8 cellular contexts compared by ENCODE assay signal in the genomic region with DNA sequence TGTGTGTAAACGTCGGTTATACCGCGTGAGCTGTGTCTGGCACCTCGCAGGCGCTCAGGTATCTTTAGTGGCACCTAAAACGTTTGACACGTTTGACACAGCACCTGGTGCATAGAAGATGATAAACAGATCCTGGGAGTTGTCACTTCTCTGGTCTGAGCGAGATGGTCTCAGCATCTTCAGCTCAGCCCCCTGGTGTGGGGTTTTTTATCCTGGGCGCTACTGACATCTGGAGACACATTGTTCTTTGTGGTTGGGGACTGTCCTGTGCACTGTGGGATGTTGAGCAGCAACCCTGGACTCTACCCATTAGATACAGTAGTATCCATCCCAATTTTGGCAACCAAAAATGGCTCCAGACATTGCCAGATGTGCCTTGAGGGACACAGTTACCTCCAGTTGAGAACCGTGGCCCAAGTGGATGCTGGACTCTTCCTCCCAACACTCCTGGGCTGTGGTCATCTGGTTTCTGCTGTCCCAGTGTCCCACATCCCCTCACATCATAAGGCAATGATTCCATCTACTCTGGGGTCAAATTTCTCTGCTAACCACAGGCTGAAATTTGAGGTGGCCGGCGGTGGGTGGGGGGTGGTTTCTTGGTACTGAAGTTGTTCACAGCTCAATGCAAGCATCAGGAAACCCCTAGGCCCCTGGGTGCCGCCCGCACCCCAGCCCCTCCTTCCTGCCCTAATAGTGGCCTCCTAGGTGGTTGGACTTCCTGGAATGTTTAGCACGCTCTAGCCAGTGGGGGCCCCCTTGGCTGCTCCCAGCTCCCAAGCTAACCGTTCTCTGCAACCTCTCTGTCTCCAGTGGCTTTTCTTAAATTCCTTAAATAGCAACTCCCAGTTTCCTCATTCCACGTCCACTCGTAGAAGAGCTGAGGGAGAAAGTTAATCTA.
A peak's percentile ranks its signal among the peaks of the same experiment; 100 is the strongest.
DNase-seq lines count a peak whose midpoint lies in the region; ATAC-seq, FAIRE-seq and TF ChIP-seq lines count a peak whose summit lies in the region.

No MANE protein-coding gene starts in this region.

- FAIRE-seq in GM12891 (lab: Jason Lieb, UNC), result peak; percentile 81
- peak; percentile 93 for FAIRE-seq in RCC 7860 (lab: Jason Lieb, UNC)

- H3K9me3 ChIP-seq in gastroesophageal sphincter, result no peaks in the 10 kb centered on the region
- no peaks in the 10 kb centered on the region for H3K9me3 ChIP-seq in MM.1S (replicated peaks; ENCODE audit: insufficient read depth, low read length)

- no peak overlapping the region for H3K4me2 ChIP-seq in MM.1S (ENCODE audit: low read depth, low read length)

- no peaks in the 10 kb centered on the region for H3K27me3 ChIP-seq in gastroesophageal sphincter
- H3K27me3 ChIP-seq in MM.1S (replicated peaks; ENCODE audit: insufficient read depth, low read length), result no peaks in the 10 kb centered on the region

- H3F3A ChIP-seq in MM.1S (ENCODE audit: insufficient read depth, low read length), result no peaks in the 10 kb centered on the region

- H3K79me2 ChIP-seq in MM.1S (ENCODE audit: low read length), result no peaks in the 10 kb centered on the region

- WGBS in gastroesophageal sphincter (ENCODE audit: low coverage in 1 of 2), 2 donors, result 19 to 69% methylated on average over 8 to 12 of the region's 19 CpGs

- no peak overlapping the region for H2AFZ ChIP-seq in MM.1S (ENCODE audit: low read length)

- no peaks in the 10 kb centered on the region for H4K20me1 ChIP-seq in MM.1S (ENCODE audit: insufficient read depth, low read length)

- peak overlapping the region; percentile 2 to 93 (median 83) for H3K27ac ChIP-seq in gastroesophageal sphincter
- H3K27ac ChIP-seq in MM.1S (ENCODE audit: low read length), result no peak overlapping the region

- H3K36me3 ChIP-seq in gastroesophageal sphincter (peaks cover 0 to 69% of the 10 kb centered on the region in 2 donors), MM.1S (replicated peaks; ENCODE audit: insufficient read depth, low read length) (no peaks in the 10 kb centered on the region)

- TF ChIP-seq POLR2A in GM12891 (IDR thresholded peaks at IDR 0.05; ENCODE audit: low read depth, low read length) (no peak), gastroesophageal sphincter (IDR thresholded peaks at IDR 0.05) (no peak)

- H3K4me3 ChIP-seq in gastroesophageal sphincter (no peak overlapping the region), retinal pigment epithelial cell (ENCODE audit: low read length) (no peak overlapping the region), MM.1S (ENCODE audit: low read length) (no peak overlapping the region)

- no peaks in the 10 kb centered on the region for H3K9me2 ChIP-seq in MM.1S (replicated peaks; ENCODE audit: insufficient read depth, low read length)

- peaks cover 0 to 95% (median 32%) of the 10 kb centered on the region in 3 donors for H3K4me1 ChIP-seq in gastroesophageal sphincter
- H3K4me1 ChIP-seq in MM.1S (ENCODE audit: low read length), result no peaks in the 10 kb centered on the region

- ATAC-seq in gastroesophageal sphincter (peak; percentile 69), HG03196 (IDR thresholded peaks at IDR 0.05; ENCODE audit: unreplicated experiment) (no peak)

- H3K9ac ChIP-seq in MM.1S (ENCODE audit: low read length), result no peak overlapping the region

- TF ChIP-seq CTCF in gastroesophageal sphincter (IDR thresholded peaks at IDR 0.05), result no peak
- TF ChIP-seq CTCF in retinal pigment epithelial cell (conservative IDR thresholded peaks at IDR 0.05; ENCODE audit: low read depth, low read length), result peak; percentile 23
- no peak for TF ChIP-seq CTCF in MM.1S (IDR thresholded peaks at IDR 0.05; ENCODE audit: low read length)

- TF ChIP-seq EP300 in gastroesophageal sphincter (IDR thresholded peaks at IDR 0.05), result no peak

- DNase-seq in GM12891 (ENCODE audit: insufficient read length, low spot score), result no peak
- DNase-seq in RCC 7860 (ENCODE audit: low spot score), result peak; percentile 96
- DNase-seq in retinal pigment epithelial cell (ENCODE audit: low read depth), result peak; percentile 73
- DNase-seq in MM.1S, result no peak
- no peak for DNase-seq in activated gamma-delta T cell (lab: John Stamatoyannopoulos, UW)
- no peak for DNase-seq in NCI-H526 treated with DMSO at 0.1 percent for 48 hours (lab: John Stamatoyannopoulos, UW)

TF ChIP-seq in GM12891, 5 proteins besides CTCF, POLR2A, EP300 and RAD21:
- TF ChIP-seq TAF1 (IDR thresholded peaks at IDR 0.05; ENCODE audit: low read depth, low read length) (no peak), POU2F2 (IDR thresholded peaks at IDR 0.05; ENCODE audit: low read depth, low read length) (no peak), SPI1 (IDR thresholded peaks at IDR 0.05; ENCODE audit: low read depth, low read length) (no peak), POLR2AphosphoS5 (IDR thresholded peaks at IDR 0.05; ENCODE audit: low read depth, low read length) (no peak), PAX5 (IDR thresholded peaks at IDR 0.05; ENCODE audit: insufficient read depth, low read length, severe bottlenecking) (no peak)

Comparison
In these comparisons a context has a peak if more than half of its experiments do, and no peak if none do; other contexts are left out.
1. DNase-seq: peak in RCC 7860 (single experiment) and retinal pigment epithelial cell (single experiment); none in GM12891 (single experiment), MM.1S (single experiment), activated gamma-delta T cell (single experiment) and NCI-H526 treated with DMSO at 0.1 percent for 48 hours (single experiment).